Comparison of ENCODE assay signal across 9 cellular contexts in genomic region chr4:2932561-2932950, GRCh38. TPM values are rescaled to one million over a fixed set of nuclear protein-coding genes. Genes with fewer than 3 reads are reported as not detected.
DNase-seq lines count a peak whose midpoint lies in the region; ATAC-seq and TF ChIP-seq lines count a peak whose summit lies in the region.
"Had no signal": no experiment of that assay in that cellular context is flagged by ENCODE, and none has a peak within 500 bp of the region (broad histone marks: within the 10 kb centered on the region; RNA-seq: fewer than 3 reads in every experiment).

No MANE protein-coding gene starts in this region.

- H3K36me3 ChIP-seq in gastrocnemius medialis: peaks cover 0 to 26% of the 10 kb centered on the region in 2 donors
- peaks cover 64% of the 10 kb centered on the region for H3K36me3 ChIP-seq in WERI-Rb-1

- TF ChIP-seq CTCF in GM12865 (IDR thresholded peaks at IDR 0.05; ENCODE audit: insufficient read depth, low read depth, low read length, missing control alignments) (no peak), RWPE1 (conservative IDR thresholded peaks at IDR 0.05; ENCODE audit: low read depth) (no peak), epithelial cell of proximal tubule (conservative IDR thresholded peaks at IDR 0.05; ENCODE audit: low read depth, low read length) (no peak), gastrocnemius medialis (IDR thresholded peaks at IDR 0.05 in 4 of 5, conservative IDR thresholded peaks at IDR 0.05 in 1 of 5) (no peak), WERI-Rb-1 (IDR thresholded peaks at IDR 0.05; ENCODE audit: low read depth, low read length) (no peak)

- in situ Hi-C loops in gastrocnemius medialis (cut with MboI; ENCODE audit: low sequenced_read_pairs in 4 of 4): loop anchor here in 1 of 4 donors (25.0 kb wide), 1 partner anchor 170 kb away; the partner anchor contains the start of gene TNIP2

- peaks cover 29 to 30% of the 10 kb centered on the region in 2 donors for H3K4me1 ChIP-seq in gastrocnemius medialis

- ATAC-seq in gastrocnemius medialis: no peak
- ATAC-seq in GM19452 (IDR thresholded peaks at IDR 0.05; ENCODE audit: unreplicated experiment): no peak

- no peaks in the 10 kb centered on the region for H3K27me3 ChIP-seq in gastrocnemius medialis
- no peaks in the 10 kb centered on the region for H3K27me3 ChIP-seq in WERI-Rb-1 (ENCODE audit: insufficient read depth, low read depth, severe bottlenecking)

- H3K27ac ChIP-seq in RWPE1: peak overlapping the region; percentile 92
- H3K27ac ChIP-seq in gastrocnemius medialis: peak overlapping the region; percentile 86 to 98 (median 94)
- no peak overlapping the region for H3K27ac ChIP-seq in WERI-Rb-1

- TF ChIP-seq POLR2A in gastrocnemius medialis (IDR thresholded peaks at IDR 0.05): no peak

- intact Hi-C loops in gastrocnemius medialis (cut with DNase I; ENCODE audit: low total_unique reads): no loop called here

- H3K9me3 ChIP-seq in gastrocnemius medialis: no peaks in the 10 kb centered on the region
- no peaks in the 10 kb centered on the region for H3K9me3 ChIP-seq in WERI-Rb-1 (ENCODE audit: severe bottlenecking)

- CTCF ChIA-PET in RWPE1 (lab: Yijun Ruan, JAX): no interaction called here

- H3K4me3 ChIP-seq in GM12865 (ENCODE audit: low read depth, low read length) (peak overlapping the region; percentile 71), epithelial cell of proximal tubule (ENCODE audit: low read depth, low read length) (peak overlapping the region; percentile 70), gastrocnemius medialis (no peak overlapping the region), WERI-Rb-1 (ENCODE audit: low read depth, low read length) (no peak overlapping the region)

- POLR2A ChIA-PET in RWPE1 (lab: Yijun Ruan, JAX; ENCODE audit: low non-redundant PET): no interaction called here

- DNase-seq in GM12865 (ENCODE audit: low read depth) (peak; percentile 24), RWPE1 (ENCODE audit: low spot score) (no peak), epithelial cell of proximal tubule (ENCODE audit: low read depth) (no peak), gastrocnemius medialis (peak in 1 of 2 donors; percentile 23), NCI-H510A treated with DMSO at 0.1 percent for 48 hours (lab: John Stamatoyannopoulos, UW) (no peak), cortex of kidney (lab: John Stamatoyannopoulos, UW) (no peak), WERI-Rb-1 (no peak)
- DNase-seq: amniotic stem cell had no signal

RNA-seq across cellular contexts. Expression of gene NOP14, which starts 30.6 kb away (rescaled TPM):
- total RNA-seq in epithelial cell of proximal tubule (26.0 and 35.1 TPM in 2 replicates), gastrocnemius medialis (10 to 100 TPM; 16.6 to 46.2 (median 36.2) TPM)

RNA-seq across cellular contexts. Expression of gene GRK4, which starts 30.8 kb away (rescaled TPM):
- total RNA-seq in epithelial cell of proximal tubule (1.3 and 2.8 TPM in 2 replicates), gastrocnemius medialis (1 to 10 TPM; 2.8 to 5.8 (median 3.7) TPM)

Comparison
In these comparisons a context has a peak if more than half of its experiments do, and no peak if none do; other contexts are left out.
1. H3K4me3 ChIP-seq: peak in GM12865 (single experiment) and epithelial cell of proximal tubule (single experiment); none in gastrocnemius medialis (0 of 4) and WERI-Rb-1 (single experiment).